Comparison of ENCODE assay signal across 9 cellular contexts in genomic region chr2:198127627-198128026, GRCh38.
DNase-seq lines count a peak whose midpoint lies in the region; ATAC-seq, FAIRE-seq and TF ChIP-seq lines count a peak whose summit lies in the region.
"Had no signal": no experiment of that assay in that cellular context is flagged by ENCODE, and none has a peak within 500 bp of the region (broad histone marks: within the 10 kb centered on the region; RNA-seq: fewer than 3 reads in every experiment).

No MANE protein-coding gene starts in this region.

- H3K9me3 ChIP-seq in MG63 = no peaks in the 10 kb centered on the region
- H3K9me3 ChIP-seq: SJSA1 had no signal

- H3K36me3 ChIP-seq in MG63 = no peaks in the 10 kb centered on the region
- no peaks in the 10 kb centered on the region for H3K36me3 ChIP-seq in bronchial epithelial cell (ENCODE audit: control insufficient read depth, insufficient read depth, low read length)
- H3K36me3 ChIP-seq: SJSA1 had no signal

- no peak for FAIRE-seq in bronchial epithelial cell (lab: Jason Lieb, UNC)

- ATAC-seq in GM21447 (IDR thresholded peaks at IDR 0.05; ENCODE audit: unreplicated experiment) (peak; percentile 74), HG02571 (IDR thresholded peaks at IDR 0.05; ENCODE audit: unreplicated experiment) (no peak)

- H3K4me3 ChIP-seq in MG63 (no peak overlapping the region), bronchial epithelial cell (ENCODE audit: low read depth, low read length) (no peak overlapping the region)
- H3K4me3 ChIP-seq: SJSA1 had no signal

- H3K27me3 ChIP-seq in MG63 (no peaks in the 10 kb centered on the region), bronchial epithelial cell (ENCODE audit: control insufficient read depth, insufficient read depth, low read length) (no peaks in the 10 kb centered on the region)
- H3K27me3 ChIP-seq: SJSA1 had no signal

- peak; percentile 39 for DNase-seq in COLO668 (lab: John Stamatoyannopoulos, UW; ENCODE audit: unreplicated experiment)
- peak; percentile 13 for DNase-seq in MG63
- peak; percentile 1 for DNase-seq in T-helper 22 cell (ENCODE audit: low read depth)
- peak; percentile 48 for DNase-seq in bronchial epithelial cell (ENCODE audit: low read depth)
- DNase-seq in kidney glomerular epithelial cell (lab: John Stamatoyannopoulos, UW) = peak; percentile 44
- DNase-seq in stimulated activated CD4-positive, alpha-beta T cell treated with anti-CD3 and anti-CD28 coated beads, TNF-alpha, amount 100 ng/mL, for 1 hour (ENCODE audit: low read depth in 3 of 3, low spot score in 1 of 3) = peak in 2 of 3 donors; percentile 4 to 32

- TF ChIP-seq CTCF in bronchial epithelial cell (IDR thresholded peaks at IDR 0.05; ENCODE audit: insufficient read depth, low read length, severe bottlenecking) = peak; percentile 56
